Comparison of ENCODE assay signal across 8 cellular contexts in genomic region chr15:92733090-92733933, GRCh38.
DNase-seq lines count a peak whose midpoint lies in the region; ATAC-seq and TF ChIP-seq lines count a peak whose summit lies in the region.

No MANE protein-coding gene starts in this region.

- TF ChIP-seq POLR2A in NB4 (IDR thresholded peaks at IDR 0.05; ENCODE audit: extremely low read depth, insufficient read length), result no peak

- no peak for TF ChIP-seq CTCF in CD8-positive, alpha-beta T cell (IDR thresholded peaks at IDR 0.05)
- no peak for TF ChIP-seq CTCF in NB4 (IDR thresholded peaks at IDR 0.05; ENCODE audit: low read depth, low read length)
- no peak for TF ChIP-seq CTCF in neutrophil (IDR thresholded peaks at IDR 0.05)

- peak overlapping the region; percentile 88 for H3K4me3 Mint-ChIP-seq in CD8-positive, alpha-beta T cell

- no peak for DNase-seq in CD8-positive, alpha-beta T cell
- DNase-seq in NB4 (ENCODE audit: low read depth) (peak; percentile 58), UCSD-AML1 (lab: John Stamatoyannopoulos, UW; ENCODE audit: unreplicated experiment) (no peak), NCI-H1417 treated with DMSO at 0.1 percent for 48 hours (lab: John Stamatoyannopoulos, UW) (no peak), DMS53 (lab: John Stamatoyannopoulos, UW) (no peak)

- 83% methylated on average over 10 to 12 of the region's 12 CpGs for WGBS in ectodermal cell, 2 experiments

- H3K9me3 Mint-ChIP-seq in CD8-positive, alpha-beta T cell, result no peaks in the 10 kb centered on the region

- H3K4me3 ChIP-seq in CD8-positive, alpha-beta T cell (ENCODE audit: low read depth, low read length), result peak overlapping the region; percentile 70
- H3K4me3 ChIP-seq in NB4 (ENCODE audit: low read depth, low read length) (no peak overlapping the region), ectodermal cell (ENCODE audit: insufficient read depth, low read depth, low read length) (peak overlapping the region; percentile 17), neutrophil (ENCODE audit: low read depth in 1 of 2, low read length in 1 of 2) (peak overlapping the region; percentile 45 to 59)

- no peaks in the 10 kb centered on the region for H3K36me3 ChIP-seq in CD8-positive, alpha-beta T cell (ENCODE audit: insufficient read depth, low read length)
- H3K36me3 ChIP-seq in ectodermal cell (ENCODE audit: control insufficient read depth, insufficient read depth, low read length) (no peaks in the 10 kb centered on the region), neutrophil (no peaks in the 10 kb centered on the region)

- POLR2A ChIA-PET in CD8-positive, alpha-beta T cell (lab: Charles Lee), result interaction anchor here (1.5 kb wide), 1 partner anchor 9 kb away, joined by 4 read pairs; no protein-coding TSS in a partner anchor

- peaks cover 2% of the 10 kb centered on the region for H3K36me3 Mint-ChIP-seq in CD8-positive, alpha-beta T cell

- ATAC-seq in CD8-positive, alpha-beta T cell, result no peak
- no peak for ATAC-seq in GM21723 (IDR thresholded peaks at IDR 0.05; ENCODE audit: unreplicated experiment)

- H3K9me3 ChIP-seq in CD8-positive, alpha-beta T cell (ENCODE audit: low read length), result no peaks in the 10 kb centered on the region
- no peaks in the 10 kb centered on the region for H3K9me3 ChIP-seq in ectodermal cell (ENCODE audit: control insufficient read depth, low read length)
- H3K9me3 ChIP-seq in neutrophil, result no peaks in the 10 kb centered on the region

- CTCF ChIA-PET in CD8-positive, alpha-beta T cell (lab: Charles Lee), result interaction anchor here (0.6 to 3.2 kb wide), 2 partner anchors 19 to 306 kb away, joined by 3 to 14 read pairs; no protein-coding TSS in a partner anchor

- peaks cover 13% of the 10 kb centered on the region for H3K4me1 Mint-ChIP-seq in CD8-positive, alpha-beta T cell (ENCODE audit: low read depth)

- no peaks in the 10 kb centered on the region for H3K27me3 ChIP-seq in CD8-positive, alpha-beta T cell (ENCODE audit: insufficient read depth, low read length)
- H3K27me3 ChIP-seq in ectodermal cell (ENCODE audit: control insufficient read depth, insufficient read depth, low read length, poor library complexity, severe bottlenecking), result no peaks in the 10 kb centered on the region
- H3K27me3 ChIP-seq in neutrophil, result peaks cover 18% of the 10 kb centered on the region

- no peaks in the 10 kb centered on the region for H3K4me1 ChIP-seq in CD8-positive, alpha-beta T cell (ENCODE audit: insufficient read depth, low read length)
- no peaks in the 10 kb centered on the region for H3K4me1 ChIP-seq in ectodermal cell (ENCODE audit: control insufficient read depth, insufficient read depth, low read length)
- H3K4me1 ChIP-seq in neutrophil (ENCODE audit: control insufficient read depth in 1 of 2, insufficient read depth in 1 of 2, low read depth in 1 of 2, low read length in 1 of 2), result peaks cover 14 to 18% of the 10 kb centered on the region in 2 experiments

- peaks cover 8% of the 10 kb centered on the region for H3K27me3 Mint-ChIP-seq in CD8-positive, alpha-beta T cell (ENCODE audit: low read depth)

- peak overlapping the region; percentile 60 for H3K27ac ChIP-seq in CD8-positive, alpha-beta T cell (ENCODE audit: low read depth, low read length)
- H3K27ac ChIP-seq in ectodermal cell (ENCODE audit: insufficient read depth, low read depth, low read length, poor library complexity, severe bottlenecking) (no peak overlapping the region), neutrophil (peak overlapping the region; percentile 48)

- H3K27ac Mint-ChIP-seq in CD8-positive, alpha-beta T cell, result peak overlapping the region; percentile 71

- intact Hi-C loops in CD8-positive, alpha-beta T cell (cut with DNase I, micrococcal nuclease), result no loop called here
